ENCODE assay signal across 27 cellular contexts in genomic region chr6:137081997-137082396, GRCh38.
"Had no signal": no experiment of that assay in that cellular context is flagged by ENCODE, and none has a peak within 500 bp of the region (broad histone marks: within the 10 kb centered on the region; RNA-seq: fewer than 3 reads in every experiment).

No MANE protein-coding gene starts in this region.

- H3K9me3 ChIP-seq: stomach, suprapubic skin, testis, thoracic aorta, thyroid gland, tibial artery, tibial nerve, transverse colon, upper lobe of left lung, upper lobe of right lung, uterus, vagina had no signal

- H3K4me1 ChIP-seq: stomach, testis, thyroid gland, tibial artery, tibial nerve, transverse colon, upper lobe of left lung, upper lobe of right lung, uterus, vagina had no signal

- FAIRE-seq: urothelium cell line had no signal

- DNase-seq: stimulated activated CD4-positive, alpha-beta T cell treated with anti-CD3 and anti-CD28 coated beads, Interleukin-2, amount 100 ng/mL, for 48 hours; stimulated activated CD4-positive, alpha-beta T cell treated with anti-CD3 and anti-CD28 coated beads, Interleukin-4, amount 100 ng/mL, for 1 hour; stimulated activated CD4-positive, alpha-beta T cell treated with anti-CD3 and anti-CD28 coated beads, Interleukin-4, amount 100 ng/mL, for 24 hours; stimulated activated CD4-positive, alpha-beta T cell treated with anti-CD3 and anti-CD28 coated beads, Interleukin-4, amount 100 ng/mL, for 4 hours; stimulated activated CD8-positive, alpha-beta memory T cell treated with anti-CD3 and anti-CD28 coated beads, Interleukin-4, amount 100 ng/mL, for 48 hours; stimulated activated naive B cell treated with anti-CD40 and anti-IgM and Interleukin-4, amounts not matched to agents 10 μg/mL and 1 μg/mL and 100 μg/mL, for 72 hours; stimulated activated naive CD4-positive, alpha-beta T cell; stimulated activated naive CD4-positive, alpha-beta T cell treated with Interleukin-2 at 50 U/mL for 16 hours; stimulated activated naive CD8-positive, alpha-beta T cell treated with anti-CD3 and anti-CD28 coated beads, Interleukin-15, amount 100 ng/mL, for 72 hours; stimulated activated naive CD8-positive, alpha-beta T cell treated with anti-CD3 and anti-CD28 coated beads, Interleukin-15, Interleukin-2, amounts not matched to agents 100 U/mL and 50 U/mL, for 24 hours; stomach; substantia nigra; testis; thyroid gland; tibial artery; transverse colon; trophoblast cell; upper lobe of left lung; upper lobe of right lung; uterus had no signal

- H3K36me3 ChIP-seq: stomach, suprapubic skin, thoracic aorta, thyroid gland, tibial artery, tibial nerve, transverse colon, upper lobe of left lung, upper lobe of right lung, uterus, vagina had no signal

- H3K4me3 ChIP-seq: stomach, suprapubic skin, testis, thoracic aorta, thyroid gland, tibial artery, tibial nerve, transverse colon, upper lobe of left lung, upper lobe of right lung, uterus, vagina had no signal

- H3K27ac ChIP-seq: stomach, suprapubic skin, testis, thoracic aorta, thyroid gland, tibial artery, tibial nerve, transverse colon, upper lobe of left lung, upper lobe of right lung, uterus, vagina had no signal

- H3K27me3 ChIP-seq: stomach, suprapubic skin, testis, thyroid gland, tibial nerve, transverse colon, upper lobe of left lung, upper lobe of right lung, uterus, vagina had no signal

- ATAC-seq: stimulated activated effector memory CD8-positive, alpha-beta T cell treated with anti-CD3 and anti-CD28 coated beads, Interleukin-12 subunit alpha, Interleukin-12 subunit beta, amount 100 ng/mL, for 72 hours; stimulated activated memory B cell treated with anti-CD40 and anti-IgM and Interleukin-4, amounts not matched to agents 10 μg/mL and 1 μg/mL and 100 μg/mL, for 72 hours; stimulated activated naive B cell treated with anti-CD40 and anti-IgM and Interleukin-4, amounts not matched to agents 10 μg/mL and 1 μg/mL and 100 μg/mL, for 72 hours; stimulated activated naive CD8-positive, alpha-beta T cell treated with anti-CD3 and anti-CD28 coated beads, Interleukin-15, amount 100 ng/mL, for 72 hours; stimulated activated naive CD8-positive, alpha-beta T cell treated with anti-CD3 and anti-CD28 coated beads, Interleukin-15, Interleukin-2, amounts not matched to agents 100 U/mL and 50 U/mL, for 24 hours; upper lobe of right lung had no signal
